Comparison of ENCODE assay signal across 35 cellular contexts in the genomic region with DNA sequence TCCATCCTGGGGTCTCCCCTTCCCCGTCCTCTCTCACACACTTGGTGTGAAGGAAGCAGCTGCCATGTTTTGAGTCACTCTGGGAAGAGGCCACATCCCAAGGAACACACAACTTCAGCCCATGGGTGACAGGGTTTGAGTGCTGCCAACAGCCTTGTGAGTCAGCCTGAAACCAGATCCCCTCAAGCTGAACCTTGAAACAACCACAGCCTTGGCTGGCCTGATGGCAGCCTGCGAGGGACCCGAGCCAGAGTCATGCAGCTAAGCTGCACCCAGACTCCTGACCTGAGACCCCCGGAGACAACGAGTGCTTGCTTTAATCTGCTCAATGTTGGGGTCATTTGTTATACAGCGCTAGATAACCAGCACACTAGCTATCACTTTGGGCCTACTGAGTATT. TPM values are rescaled to one million over a fixed set of nuclear protein-coding genes. Genes with fewer than 3 reads are reported as not detected.
DNase-seq lines count a peak whose midpoint lies in the region; ATAC-seq and TF ChIP-seq lines count a peak whose summit lies in the region.
"Had no signal": no experiment of that assay in that cellular context is flagged by ENCODE, and none has a peak within 500 bp of the region (broad histone marks: within the 10 kb centered on the region; RNA-seq: fewer than 3 reads in every experiment).

No MANE protein-coding gene starts in this region.

- H3K9me3 ChIP-seq in left ventricle myocardium inferior (replicated peaks) (peaks cover 6% of the 10 kb centered on the region), spleen (peaks cover 0 to 7% (median 3%) of the 10 kb centered on the region in 8 donors)
- H3K9me3 ChIP-seq: ascending aorta, Caco-2, ovary had no signal

- H3K4me3 ChIP-seq in left ventricle myocardium inferior, result no peak overlapping the region
- no peak overlapping the region for H3K4me3 ChIP-seq in spleen
- H3K4me3 ChIP-seq in foreskin fibroblast (ENCODE audit: low read depth in 1 of 2, low read length in 2 of 2), result no peak overlapping the region
- H3K4me3 ChIP-seq: ascending aorta, cardiac muscle cell, ovary had no signal

- H3K36me3 ChIP-seq in left ventricle myocardium inferior, result no peaks in the 10 kb centered on the region
- no peaks in the 10 kb centered on the region for H3K36me3 ChIP-seq in spleen
- H3K36me3 ChIP-seq: ascending aorta, cardiac muscle cell, ovary had no signal

- TF ChIP-seq POLR2A in spleen (IDR thresholded peaks at IDR 0.05), result no peak

- intact Hi-C loops in Right ventricle myocardium inferior (cut with DNase I) (no loop called here), left ventricle myocardium inferior (cut with micrococcal nuclease) (no loop called here), spleen (cut with DNase I; ENCODE audit: low total_unique reads) (no loop called here)

- H3K4me1 ChIP-seq in left ventricle myocardium inferior (no peaks in the 10 kb centered on the region), spleen (no peaks in the 10 kb centered on the region)
- H3K4me1 ChIP-seq: ascending aorta, Caco-2 had no signal

- H3K27me3 ChIP-seq in left ventricle myocardium inferior (ENCODE audit: low read depth), result no peaks in the 10 kb centered on the region
- H3K27me3 ChIP-seq in spleen (replicated peaks in 1 of 7), result no peaks in the 10 kb centered on the region
- H3K27me3 ChIP-seq: ascending aorta, cardiac muscle cell, ovary had no signal

- peak; percentile 25 for ATAC-seq in Right ventricle myocardium inferior
- peak; percentile 65 for ATAC-seq in HG03469 (IDR thresholded peaks at IDR 0.05; ENCODE audit: unreplicated experiment)
- no peak for ATAC-seq in GM18498 (IDR thresholded peaks at IDR 0.05; ENCODE audit: unreplicated experiment)
- ATAC-seq: activated T-cell treated with anti-CD3 and anti-CD28 coated beads, Interleukin-2, amount 50 U/mL, for 4 hours had no signal

- H3K27ac ChIP-seq in left ventricle myocardium inferior (replicated peaks) (no peak overlapping the region), spleen (no peak overlapping the region)
- H3K27ac ChIP-seq: ascending aorta, C4-2B, cardiac muscle cell, HL-60, ovary had no signal

- TF ChIP-seq CTCF in left ventricle myocardium inferior (IDR thresholded peaks at IDR 0.05; ENCODE audit: borderline replicate concordance), result no peak
- TF ChIP-seq CTCF in spleen (IDR thresholded peaks at IDR 0.05 in 8 of 11, conservative IDR thresholded peaks at IDR 0.05 in 3 of 11), result no peak
- no peak for TF ChIP-seq CTCF in foreskin fibroblast (IDR thresholded peaks at IDR 0.05; ENCODE audit: low read depth, low read length)

- no peak for DNase-seq in Right ventricle myocardium inferior (ENCODE audit: missing footprints)
- DNase-seq in left ventricle myocardium inferior, result no peak
- DNase-seq in astrocyte of the hippocampus (ENCODE audit: low read depth, low spot score), result peak; percentile 6
- DNase-seq in spleen, result no peak
- DNase-seq in activated gamma-delta T cell treated with Interleukin-2 at 50 U/mL for 16 hours, result no peak
- no peak for DNase-seq in foreskin fibroblast
- DNase-seq: activated CD4-positive, alpha-beta T cell treated with anti-CD3 and anti-CD28 coated beads for 48 hours; activated gamma-delta T cell; activated naive CD8-positive, alpha-beta T cell treated with anti-CD3 and anti-CD28 coated beads, Interleukin-2, amount 10 ng/mL, durations not matched to agents 7 days and 5 days; activated T-cell treated with anti-CD3 and anti-CD28 coated beads, Interleukin-2, amount 50 U/mL, for 4 hours; Caco-2; DMS79; GDM1; KG1; mesenchymal stem cell; NCI-H1417 treated with DMSO at 0.1 percent for 48 hours; NCI-H2081; NCI-H2227 treated with DMSO at 0.1 percent for 48 hours; ovary; RPMI8226; stimulated activated naive CD8-positive, alpha-beta T cell treated with anti-CD3 and anti-CD28 coated beads, Interleukin-15, Interleukin-2, amounts not matched to agents 100 U/mL and 50 U/mL, for 24 hours had no signal

- 77 to 92% (median 84%) methylated on average over 2 to 6 of the region's 6 CpGs for WGBS in spleen, 5 donors

RNA-seq across cellular contexts. Expression of a gene that starts 19.3 kb away (rescaled TPM):
- not detected for total RNA-seq in Right ventricle myocardium inferior
- total RNA-seq in left ventricle myocardium inferior, result not detected
- not detected for total RNA-seq in spleen
- polyA plus RNA-seq in spleen, result not detected
- total RNA-seq: A172; activated naive CD8-positive, alpha-beta T cell treated with anti-CD3 and anti-CD28 coated beads, Interleukin-2, amount 10 ng/mL, durations not matched to agents 7 days and 5 days; activated T-cell treated with anti-CD3 and anti-CD28 coated beads, Interleukin-2, amount 50 U/mL, for 4 hours; ascending aorta; Caco-2; cardiac muscle cell; glomerular endothelial cell; renal cortical epithelial cell; SK-MEL-5; skeletal muscle tissue; temporal lobe; urinary bladder had no signal
- polyA plus RNA-seq: cardiac muscle cell, neural cell, urinary bladder had no signal
